ENCODE assay signal across 8 cellular contexts in genomic region chr11:324611-325517, GRCh38. TPM values are rescaled to one million over a fixed set of nuclear protein-coding genes. Genes with fewer than 3 reads are reported as not detected.
DNase-seq lines count a peak whose midpoint lies in the region; ATAC-seq and TF ChIP-seq lines count a peak whose summit lies in the region.
"Not testable (repeated sequence)": the region's sequence is repeated elsewhere in the genome, so short reads cannot be mapped to it uniquely, and the experiment has no call there.
"Had no signal": no experiment of that assay in that cellular context is flagged by ENCODE, and none has a peak within 500 bp of the region (broad histone marks: within the 10 kb centered on the region; RNA-seq: fewer than 3 reads in every experiment).

No MANE protein-coding gene starts in this region.

- H3K27ac Mint-ChIP-seq in HFFc6 (peak overlapping the region; percentile 77), osteocyte (ENCODE audit: unreplicated experiment) (peak overlapping the region; percentile 44)
- H3K27ac Mint-ChIP-seq in activated T-cell treated with anti-CD3 and anti-CD28 coated beads, Interleukin-2, amount 50 U/mL, for 24 hours = not testable (repeated sequence)
- H3K27ac Mint-ChIP-seq in stimulated activated naive CD8-positive, alpha-beta T cell treated with anti-CD3 and anti-CD28 coated beads, Interleukin-15, amount 100 ng/mL, for 72 hours = peak overlapping the region in 1 of 2 donors; percentile 35

- H3K4me1 Mint-ChIP-seq in HFFc6 (ENCODE audit: low read depth) = peaks cover 24% of the 10 kb centered on the region
- peaks cover 59% of the 10 kb centered on the region for H3K4me1 Mint-ChIP-seq in activated T-cell treated with anti-CD3 and anti-CD28 coated beads, Interleukin-2, amount 50 U/mL, for 24 hours (ENCODE audit: low read depth)
- peaks cover 43% of the 10 kb centered on the region for H3K4me1 Mint-ChIP-seq in osteocyte (ENCODE audit: unreplicated experiment)
- H3K4me1 Mint-ChIP-seq in stimulated activated naive CD8-positive, alpha-beta T cell treated with anti-CD3 and anti-CD28 coated beads, Interleukin-15, amount 100 ng/mL, for 72 hours = peaks cover 82% of the 10 kb centered on the region

- peak; percentile 14 for ATAC-seq in Right ventricle myocardium inferior
- ATAC-seq in lower lobe of right lung; stimulated activated naive CD8-positive, alpha-beta T cell treated with anti-CD3 and anti-CD28 coated beads, Interleukin-15, amount 100 ng/mL, for 72 hours: not testable (repeated sequence)

- peak overlapping the region; percentile 95 for H3K27ac ChIP-seq in lower lobe of right lung

- not testable (repeated sequence) for H3K9me3 Mint-ChIP-seq in HFFc6; activated T-cell treated with anti-CD3 and anti-CD28 coated beads, Interleukin-2, amount 50 U/mL, for 24 hours; osteocyte (ENCODE audit: unreplicated experiment); stimulated activated naive CD8-positive, alpha-beta T cell treated with anti-CD3 and anti-CD28 coated beads, Interleukin-15, amount 100 ng/mL, for 72 hours

- intact Hi-C loops in Right ventricle myocardium inferior (cut with DNase I); lower lobe of right lung (cut with DNase I): not testable (repeated sequence)

- not testable (repeated sequence) for H3K9me3 ChIP-seq in lower lobe of right lung

- not testable (repeated sequence) for H3K27me3 ChIP-seq in lower lobe of right lung (ENCODE audit: low read depth)

- not testable (repeated sequence) for TF ChIP-seq CTCF in HFFc6 (IDR thresholded peaks at IDR 0.05); cardiac fibroblast (IDR thresholded peaks at IDR 0.05; ENCODE audit: low read depth, low read length); lower lobe of right lung (IDR thresholded peaks at IDR 0.05); osteocyte (IDR thresholded peaks at IDR 0.05)

- H3K4me3 Mint-ChIP-seq in HFFc6 = peak overlapping the region; percentile 63
- H3K4me3 Mint-ChIP-seq in activated T-cell treated with anti-CD3 and anti-CD28 coated beads, Interleukin-2, amount 50 U/mL, for 24 hours; osteocyte (ENCODE audit: unreplicated experiment): not testable (repeated sequence)
- H3K4me3 Mint-ChIP-seq in stimulated activated naive CD8-positive, alpha-beta T cell treated with anti-CD3 and anti-CD28 coated beads, Interleukin-15, amount 100 ng/mL, for 72 hours = peak overlapping the region; percentile 60

- not testable (repeated sequence) for H3K36me3 Mint-ChIP-seq in HFFc6 (ENCODE audit: low read depth); activated T-cell treated with anti-CD3 and anti-CD28 coated beads, Interleukin-2, amount 50 U/mL, for 24 hours (ENCODE audit: low read depth); osteocyte (ENCODE audit: unreplicated experiment)

- H3K27me3 Mint-ChIP-seq in HFFc6 (ENCODE audit: insufficient read depth); activated T-cell treated with anti-CD3 and anti-CD28 coated beads, Interleukin-2, amount 50 U/mL, for 24 hours; osteocyte (ENCODE audit: unreplicated experiment); stimulated activated naive CD8-positive, alpha-beta T cell treated with anti-CD3 and anti-CD28 coated beads, Interleukin-15, amount 100 ng/mL, for 72 hours: not testable (repeated sequence)

- H3K4me3 ChIP-seq in cardiac fibroblast (replicated peaks in 1 of 2; ENCODE audit: low read depth in 2 of 2, low read length in 2 of 2); lower lobe of right lung: not testable (repeated sequence)

- H3K36me3 ChIP-seq in lower lobe of right lung = not testable (repeated sequence)

- DNase-seq in HFFc6; lower lobe of right lung; osteocyte (ENCODE audit: extremely low spot score, unreplicated experiment): not testable (repeated sequence)
- peak; percentile 28 for DNase-seq in activated T-cell treated with anti-CD3 and anti-CD28 coated beads, Interleukin-2, amount 50 U/mL, for 24 hours
- peak; percentile 28 to 31 for DNase-seq in cardiac fibroblast (ENCODE audit: low read depth in 2 of 2)
- peak; percentile 51 for DNase-seq in Right ventricle myocardium inferior (ENCODE audit: missing footprints)
- DNase-seq in stimulated activated naive CD8-positive, alpha-beta T cell treated with anti-CD3 and anti-CD28 coated beads, Interleukin-15, amount 100 ng/mL, for 72 hours = peak in 1 of 2 donors; percentile 10

- H3K4me1 ChIP-seq in lower lobe of right lung = peaks cover 41% of the 10 kb centered on the region

RNA-seq across cellular contexts. Expression of gene IFITM3, which starts 4.2 kb away (rescaled TPM):
- 100 to 1,000 TPM; 399 to 531 (median 452) TPM for total RNA-seq in HFFc6 (2021; fragmentation: NEBNext Ultra II Directional; extraction: Animal tissue kit (Norgen Biotek cat#: 25700))
- total RNA-seq in Right ventricle myocardium inferior = 401 TPM
- total RNA-seq in lower lobe of right lung = 767 TPM
- total RNA-seq in osteocyte = 1,725 and 1,814 TPM in 2 replicates

RNA-seq across cellular contexts. Expression of gene IFITM1, which starts 11.0 kb away (rescaled TPM):
- 10 to 100 TPM; 23.5 to 36.1 (median 30.0) TPM for total RNA-seq in HFFc6 (2021; fragmentation: NEBNext Ultra II Directional; extraction: Animal tissue kit (Norgen Biotek cat#: 25700))
- total RNA-seq in Right ventricle myocardium inferior = 125 TPM
- total RNA-seq in lower lobe of right lung = 128 TPM
- 352 and 355 TPM in 2 replicates for total RNA-seq in osteocyte

RNA-seq across cellular contexts. Expression of gene IFITM2, which starts 17.2 kb away (rescaled TPM):
- 100 to 1,000 TPM; 257 to 325 (median 291) TPM for total RNA-seq in HFFc6 (2021; fragmentation: NEBNext Ultra II Directional; extraction: Animal tissue kit (Norgen Biotek cat#: 25700))
- total RNA-seq in Right ventricle myocardium inferior (253 TPM), lower lobe of right lung (607 TPM), osteocyte (671 and 698 TPM in 2 replicates)

RNA-seq across cellular contexts. Expression of gene IFITM5, which starts 25.5 kb away (rescaled TPM):
- not detected for total RNA-seq in HFFc6 (2021; fragmentation: NEBNext Ultra II Directional; extraction: Animal tissue kit (Norgen Biotek cat#: 25700))
- total RNA-seq in Right ventricle myocardium inferior = not detected
- not detected for total RNA-seq in lower lobe of right lung
- total RNA-seq in osteocyte = not detected in 2 replicates
- total RNA-seq: activated CD4-positive, alpha-beta memory T cell treated with anti-CD3 and anti-CD28 coated beads, Interleukin-2, amount 10 ng/mL, durations not matched to agents 7 days and 5 days had no signal

RNA-seq across cellular contexts. Expression of gene PGGHG, which starts 35.9 kb away (rescaled TPM):
- 10 to 100 TPM in 4 of 6 experiments, 1 to 10 TPM in 2; 9.7 to 12.2 (median 11.4) TPM for total RNA-seq in HFFc6 (2021; fragmentation: NEBNext Ultra II Directional; extraction: Animal tissue kit (Norgen Biotek cat#: 25700))
- total RNA-seq in Right ventricle myocardium inferior = 10.0 TPM
- total RNA-seq in lower lobe of right lung = 163 TPM
- total RNA-seq in osteocyte = 39.9 and 43.4 TPM in 2 replicates
